ENCODE assay signal across 12 cellular contexts in genomic region chr11:94706211-94706610, GRCh38.
DNase-seq lines count a peak whose midpoint lies in the region; ATAC-seq and TF ChIP-seq lines count a peak whose summit lies in the region.
"Had no signal": no experiment of that assay in that cellular context is flagged by ENCODE, and none has a peak within 500 bp of the region (broad histone marks: within the 10 kb centered on the region; RNA-seq: fewer than 3 reads in every experiment).

No MANE protein-coding gene starts in this region.

- H3K27ac ChIP-seq in C4-2B = peak overlapping the region; percentile 90
- H3K27ac ChIP-seq: adrenal gland, BLaER1, sigmoid colon had no signal

- H3K4me3 Mint-ChIP-seq in brain (peak overlapping the region; percentile 10 to 55 (median 40)), mesothelial cell of epicardium (peak overlapping the region; percentile 54)

- H3K27ac Mint-ChIP-seq in brain (peak overlapping the region in 4 of 5 experiments; percentile 7 to 86 (median 60)), mesothelial cell of epicardium (peak overlapping the region; percentile 93)

- peak; percentile 57 for DNase-seq in NCI-H146 (lab: John Stamatoyannopoulos, UW)
- no peak for DNase-seq in mesothelial cell of epicardium (ENCODE audit: low spot score in 2 of 2, unreplicated experiment in 2 of 2)
- no peak for DNase-seq in amygdala (lab: John Stamatoyannopoulos, UW)
- DNase-seq in SKM-1 treated with dmso at 0.1 percent for 144 hours (lab: John Stamatoyannopoulos, UW; ENCODE audit: unreplicated experiment) = no peak
- DNase-seq: sigmoid colon, T-helper 1 cell had no signal

- ATAC-seq in GM18502 (IDR thresholded peaks at IDR 0.05; ENCODE audit: poor library complexity, unreplicated experiment) (no peak), GM18909 (IDR thresholded peaks at IDR 0.05; ENCODE audit: poor library complexity, unreplicated experiment) (no peak)

- no peaks in the 10 kb centered on the region for H3K27me3 Mint-ChIP-seq in brain
- H3K27me3 Mint-ChIP-seq in mesothelial cell of epicardium (ENCODE audit: low read depth) = no peaks in the 10 kb centered on the region

- H3K4me1 Mint-ChIP-seq in brain (peaks cover 21% of the 10 kb centered on the region), mesothelial cell of epicardium (peaks cover 22% of the 10 kb centered on the region)

- H3K36me3 Mint-ChIP-seq in brain = no peaks in the 10 kb centered on the region
- H3K36me3 Mint-ChIP-seq in mesothelial cell of epicardium = no peaks in the 10 kb centered on the region

- no peaks in the 10 kb centered on the region for H3K9me3 Mint-ChIP-seq in brain
- no peaks in the 10 kb centered on the region for H3K9me3 Mint-ChIP-seq in mesothelial cell of epicardium

- TF ChIP-seq CTCF in C4-2B (conservative IDR thresholded peaks at IDR 0.05) (no peak), brain (conservative IDR thresholded peaks at IDR 0.05) (no peak), mesothelial cell of epicardium (IDR thresholded peaks at IDR 0.05; ENCODE audit: unreplicated experiment) (no peak)
